1 cellular context compared by ENCODE assay signal in genomic region chr20:4549711-4550259, GRCh38.
TF ChIP-seq lines count a peak whose summit lies in the region.

No MANE protein-coding gene starts in this region.

TF ChIP-seq in IMR-90, 13 proteins besides CTCF, POLR2A, EP300 and RAD21 (continued from another document):
- TF ChIP-seq, protein P1, sequence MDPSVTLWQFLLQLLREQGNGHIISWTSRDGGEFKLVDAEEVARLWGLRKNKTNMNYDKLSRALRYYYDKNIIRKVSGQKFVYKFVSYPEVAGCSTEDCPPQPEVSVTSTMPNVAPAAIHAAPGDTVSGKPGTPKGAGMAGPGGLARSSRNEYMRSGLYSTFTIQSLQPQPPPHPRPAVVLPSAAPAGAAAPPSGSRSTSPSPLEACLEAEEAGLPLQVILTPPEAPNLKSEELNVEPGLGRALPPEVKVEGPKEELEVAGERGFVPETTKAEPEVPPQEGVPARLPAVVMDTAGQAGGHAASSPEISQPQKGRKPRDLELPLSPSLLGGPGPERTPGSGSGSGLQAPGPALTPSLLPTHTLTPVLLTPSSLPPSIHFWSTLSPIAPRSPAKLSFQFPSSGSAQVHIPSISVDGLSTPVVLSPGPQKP (IDR thresholded peaks at IDR 0.05; ENCODE audit: borderline replicate concordance, low read depth, low read length), result no peak
- TF ChIP-seq NFE2L2 (IDR thresholded peaks at IDR 0.05; ENCODE audit: low read depth, low read length), result no peak
